In genomic region chr2:44802409-44803099, GRCh38 we compare ENCODE assay signal across 12 cellular contexts.
DNase-seq lines count a peak whose midpoint lies in the region; ATAC-seq, FAIRE-seq and TF ChIP-seq lines count a peak whose summit lies in the region.
"Had no signal": no experiment of that assay in that cellular context is flagged by ENCODE, and none has a peak within 500 bp of the region (broad histone marks: within the 10 kb centered on the region; RNA-seq: fewer than 3 reads in every experiment).

No MANE protein-coding gene starts in this region.

- CTCF ChIA-PET in activated naive CD4-positive, alpha-beta T cell treated with anti-CD3 and anti-CD28 coated beads, Interleukin-2, amount 10 ng/mL, durations not matched to agents 7 days and 5 days (lab: Charles Lee) = interaction anchor here (0.7 to 1.2 kb wide), 3 partner anchors 125 to 410 kb away, joined by 3 read pairs; no protein-coding TSS in a partner anchor

- no peak for TF ChIP-seq EP300 in stomach (IDR thresholded peaks at IDR 0.05)

- whole genome bisulfite sequencing in stomach, 5 donors = 4 to 13% (median 6%) methylated on average over 46 of the region's 46 CpGs

- no peak for FAIRE-seq in kidney (lab: Jason Lieb, UNC)

- H3K27ac Mint-ChIP-seq in activated naive CD4-positive, alpha-beta T cell treated with anti-CD3 and anti-CD28 coated beads, Interleukin-2, amount 10 ng/mL, durations not matched to agents 7 days and 5 days = no peak overlapping the region
- peak overlapping the region in 1 of 2 donors; percentile 72 for H3K27ac Mint-ChIP-seq in activated naive CD4-positive, alpha-beta T cell treated with anti-CD3 and anti-CD28 coated beads, Interleukin-2, amount 50 U/mL, for 72 hours
- no peak overlapping the region for H3K27ac Mint-ChIP-seq in activated naive CD8-positive, alpha-beta T cell

- TF ChIP-seq POLR2A in stomach (IDR thresholded peaks at IDR 0.05) = no peak

- H3K4me3 ChIP-seq in kidney (ENCODE audit: low read length in 2 of 2) = peak overlapping the region; percentile 37 to 49
- peak overlapping the region; percentile 16 to 42 (median 17) for H3K4me3 ChIP-seq in stomach

- H3K27ac ChIP-seq in kidney (ENCODE audit: low read depth in 2 of 2, low read length in 2 of 2) = no peak overlapping the region
- H3K27ac ChIP-seq in stomach = no peak overlapping the region

- peaks cover 98% of the 10 kb centered on the region for H3K27me3 Mint-ChIP-seq in activated naive CD4-positive, alpha-beta T cell treated with anti-CD3 and anti-CD28 coated beads, Interleukin-2, amount 10 ng/mL, durations not matched to agents 7 days and 5 days
- H3K27me3 Mint-ChIP-seq in activated naive CD8-positive, alpha-beta T cell = peaks cover 57% of the 10 kb centered on the region

- DNase-seq in activated naive CD4-positive, alpha-beta T cell treated with anti-CD3 and anti-CD28 coated beads, Interleukin-2, amount 10 ng/mL, durations not matched to agents 7 days and 5 days = no peak
- DNase-seq in activated naive CD4-positive, alpha-beta T cell treated with anti-CD3 and anti-CD28 coated beads, Interleukin-2, amount 50 U/mL, for 72 hours (ENCODE audit: low spot score in 2 of 2) = no peak
- DNase-seq in kidney (no peak), stomach (peak; percentile 24)
- no peak for DNase-seq in stimulated activated CD8-positive, alpha-beta memory T cell treated with anti-CD3 and anti-CD28 coated beads, Interleukin-4, amount 100 ng/mL, for 48 hours
- DNase-seq: NCI-H510A treated with DMSO at 0.1 percent for 48 hours; stimulated activated CD4-positive, alpha-beta T cell treated with anti-CD3 and anti-CD28 coated beads, Interleukin-1b, Interleukin-23, amount 100 ng/mL, for 48 hours; T-helper 2 cell had no signal

- H3K9me3 Mint-ChIP-seq in activated naive CD4-positive, alpha-beta T cell treated with anti-CD3 and anti-CD28 coated beads, Interleukin-2, amount 10 ng/mL, durations not matched to agents 7 days and 5 days = no peaks in the 10 kb centered on the region
- H3K9me3 Mint-ChIP-seq in activated naive CD4-positive, alpha-beta T cell treated with anti-CD3 and anti-CD28 coated beads, Interleukin-2, amount 50 U/mL, for 72 hours = no peaks in the 10 kb centered on the region
- H3K9me3 Mint-ChIP-seq in activated naive CD8-positive, alpha-beta T cell (ENCODE audit: low read depth) = no peaks in the 10 kb centered on the region

- TF ChIP-seq CTCF in kidney (IDR thresholded peaks at IDR 0.05; ENCODE audit: borderline replicate concordance, extremely low read depth, insufficient read depth) = no peak
- TF ChIP-seq CTCF in stomach (IDR thresholded peaks at IDR 0.05) = no peak

- H3K4me1 ChIP-seq in kidney (ENCODE audit: control insufficient read depth in 1 of 2, insufficient read depth in 1 of 2, low read depth in 1 of 2, low read length in 2 of 2) = peaks cover 3 to 10% of the 10 kb centered on the region in 2 donors
- H3K4me1 ChIP-seq in stomach = peaks cover 11 to 20% (median 17%) of the 10 kb centered on the region in 4 donors

- H3K9me3 ChIP-seq in kidney (ENCODE audit: control insufficient read depth in 1 of 2, low read length in 2 of 2) = no peaks in the 10 kb centered on the region
- H3K9me3 ChIP-seq in stomach = peaks cover 0 to 3% (median 0%) of the 10 kb centered on the region in 4 donors

- H3K36me3 ChIP-seq in kidney (ENCODE audit: control insufficient read depth in 1 of 2, insufficient read depth in 2 of 2, low read length in 2 of 2) (no peaks in the 10 kb centered on the region), stomach (no peaks in the 10 kb centered on the region)

- H3K4me1 Mint-ChIP-seq in activated naive CD4-positive, alpha-beta T cell treated with anti-CD3 and anti-CD28 coated beads, Interleukin-2, amount 10 ng/mL, durations not matched to agents 7 days and 5 days = peaks cover 2% of the 10 kb centered on the region
- peaks cover 20% of the 10 kb centered on the region for H3K4me1 Mint-ChIP-seq in activated naive CD8-positive, alpha-beta T cell (ENCODE audit: low read depth)

- no peak overlapping the region for H3K9ac ChIP-seq in kidney (ENCODE audit: low read length in 2 of 2)

- ATAC-seq in activated naive CD4-positive, alpha-beta T cell treated with anti-CD3 and anti-CD28 coated beads, Interleukin-2, amount 50 U/mL, for 72 hours = no peak
- ATAC-seq in HG02973 (IDR thresholded peaks at IDR 0.05; ENCODE audit: unreplicated experiment) (no peak), HG03342 (IDR thresholded peaks at IDR 0.05; ENCODE audit: unreplicated experiment) (no peak)
- ATAC-seq: HCT116 had no signal

- intact Hi-C loops in kidney (cut with DNase I) (no loop called here), stomach (cut with DNase I; ENCODE audit: low total_unique reads) (no loop called here)

- H3K36me3 Mint-ChIP-seq in activated naive CD4-positive, alpha-beta T cell treated with anti-CD3 and anti-CD28 coated beads, Interleukin-2, amount 10 ng/mL, durations not matched to agents 7 days and 5 days = no peaks in the 10 kb centered on the region
- peaks cover 0 to 8% of the 10 kb centered on the region in 2 donors for H3K36me3 Mint-ChIP-seq in activated naive CD4-positive, alpha-beta T cell treated with anti-CD3 and anti-CD28 coated beads, Interleukin-2, amount 50 U/mL, for 72 hours
- H3K36me3 Mint-ChIP-seq in activated naive CD8-positive, alpha-beta T cell = no peaks in the 10 kb centered on the region

- peak overlapping the region; percentile 26 for H3K4me3 Mint-ChIP-seq in activated naive CD4-positive, alpha-beta T cell treated with anti-CD3 and anti-CD28 coated beads, Interleukin-2, amount 10 ng/mL, durations not matched to agents 7 days and 5 days
- peak overlapping the region; percentile 79 for H3K4me3 Mint-ChIP-seq in activated naive CD8-positive, alpha-beta T cell

- H3K27me3 ChIP-seq in stomach = peaks cover 12 to 100% (median 70%) of the 10 kb centered on the region in 3 donors
